Comparison of ENCODE assay signal across 1 cellular context in genomic region chr7:140638311-140638791, GRCh38.
TF ChIP-seq lines count a peak whose summit lies in the region.

No MANE protein-coding gene starts in this region.

TF ChIP-seq in HepG2, 621 proteins besides CTCF, POLR2A, EP300 and RAD21:
- TF ChIP-seq FOXJ3 (CRISPR knock-in tag; IDR thresholded peaks at IDR 0.05; ENCODE audit: borderline replicate concordance) (no peak), MNT (IDR thresholded peaks at IDR 0.05) (no peak), ZNF570 (CRISPR knock-in tag; IDR thresholded peaks at IDR 0.05; ENCODE audit: borderline replicate concordance) (no peak), NR2F2 (IDR thresholded peaks at IDR 0.05; ENCODE audit: borderline replicate concordance, low read depth) (no peak), BRD4 (CRISPR knock-in tag; IDR thresholded peaks at IDR 0.05) (no peak), USF2 (IDR thresholded peaks at IDR 0.05; ENCODE audit: low read depth, low read length) (no peak), USF2 (CRISPR knock-in tag; IDR thresholded peaks at IDR 0.05; ENCODE audit: borderline replicate concordance) (no peak), ZC3H13 (CRISPR knock-in tag; IDR thresholded peaks at IDR 0.05) (no peak), ZBTB46 (CRISPR knock-in tag; IDR thresholded peaks at IDR 0.05; ENCODE audit: borderline replicate concordance) (no peak), TBL1XR1 (IDR thresholded peaks at IDR 0.05; ENCODE audit: borderline replicate concordance, low read length, partially characterized antibody) (no peak), ARNT (IDR thresholded peaks at IDR 0.05) (no peak), ZNF230 (CRISPR knock-in tag; IDR thresholded peaks at IDR 0.05) (no peak), HDAC2 (CRISPR knock-in tag; IDR thresholded peaks at IDR 0.05) (no peak), NKX3-1 (CRISPR knock-in tag; IDR thresholded peaks at IDR 0.05) (no peak)
- TF ChIP-seq, protein P1, sequence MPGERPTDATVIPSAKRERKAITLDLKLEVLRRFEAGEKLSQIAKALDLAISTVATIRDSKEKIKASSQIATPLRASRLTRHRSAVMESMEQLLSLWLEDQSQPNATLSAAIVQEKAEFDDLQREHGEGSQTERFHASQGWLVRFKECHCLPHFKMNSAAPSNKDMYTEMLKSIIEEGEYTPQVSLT (CRISPR knock-in tag; IDR thresholded peaks at IDR 0.05; ENCODE audit: borderline replicate concordance, low read depth): no peak
- TF ChIP-seq, protein P2, sequence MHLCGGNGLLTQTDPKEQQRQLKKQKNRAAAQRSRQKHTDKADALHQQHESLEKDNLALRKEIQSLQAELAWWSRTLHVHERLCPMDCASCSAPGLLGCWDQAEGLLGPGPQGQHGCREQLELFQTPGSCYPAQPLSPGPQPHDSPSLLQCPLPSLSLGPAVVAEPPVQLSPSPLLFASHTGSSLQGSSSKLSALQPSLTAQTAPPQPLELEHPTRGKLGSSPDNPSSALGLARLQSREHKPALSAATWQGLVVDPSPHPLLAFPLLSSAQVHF (CRISPR knock-in tag; IDR thresholded peaks at IDR 0.05): no peak
- TF ChIP-seq, protein P3, sequence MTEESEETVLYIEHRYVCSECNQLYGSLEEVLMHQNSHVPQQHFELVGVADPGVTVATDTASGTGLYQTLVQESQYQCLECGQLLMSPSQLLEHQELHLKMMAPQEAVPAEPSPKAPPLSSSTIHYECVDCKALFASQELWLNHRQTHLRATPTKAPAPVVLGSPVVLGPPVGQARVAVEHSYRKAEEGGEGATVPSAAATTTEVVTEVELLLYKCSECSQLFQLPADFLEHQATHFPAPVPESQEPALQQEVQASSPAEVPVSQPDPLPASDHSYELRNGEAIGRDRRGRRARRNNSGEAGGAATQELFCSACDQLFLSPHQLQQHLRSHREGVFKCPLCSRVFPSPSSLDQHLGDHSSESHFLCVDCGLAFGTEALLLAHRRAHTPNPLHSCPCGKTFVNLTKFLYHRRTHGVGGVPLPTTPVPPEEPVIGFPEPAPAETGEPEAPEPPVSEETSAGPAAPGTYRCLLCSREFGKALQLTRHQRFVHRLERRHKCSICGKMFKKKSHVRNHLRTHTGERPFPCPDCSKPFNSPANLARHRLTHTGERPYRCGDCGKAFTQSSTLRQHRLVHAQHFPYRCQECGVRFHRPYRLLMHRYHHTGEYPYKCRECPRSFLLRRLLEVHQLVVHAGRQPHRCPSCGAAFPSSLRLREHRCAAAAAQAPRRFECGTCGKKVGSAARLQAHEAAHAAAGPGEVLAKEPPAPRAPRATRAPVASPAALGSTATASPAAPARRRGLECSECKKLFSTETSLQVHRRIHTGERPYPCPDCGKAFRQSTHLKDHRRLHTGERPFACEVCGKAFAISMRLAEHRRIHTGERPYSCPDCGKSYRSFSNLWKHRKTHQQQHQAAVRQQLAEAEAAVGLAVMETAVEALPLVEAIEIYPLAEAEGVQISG (CRISPR knock-in tag; IDR thresholded peaks at IDR 0.05): no peak
- TF ChIP-seq, protein P4, sequence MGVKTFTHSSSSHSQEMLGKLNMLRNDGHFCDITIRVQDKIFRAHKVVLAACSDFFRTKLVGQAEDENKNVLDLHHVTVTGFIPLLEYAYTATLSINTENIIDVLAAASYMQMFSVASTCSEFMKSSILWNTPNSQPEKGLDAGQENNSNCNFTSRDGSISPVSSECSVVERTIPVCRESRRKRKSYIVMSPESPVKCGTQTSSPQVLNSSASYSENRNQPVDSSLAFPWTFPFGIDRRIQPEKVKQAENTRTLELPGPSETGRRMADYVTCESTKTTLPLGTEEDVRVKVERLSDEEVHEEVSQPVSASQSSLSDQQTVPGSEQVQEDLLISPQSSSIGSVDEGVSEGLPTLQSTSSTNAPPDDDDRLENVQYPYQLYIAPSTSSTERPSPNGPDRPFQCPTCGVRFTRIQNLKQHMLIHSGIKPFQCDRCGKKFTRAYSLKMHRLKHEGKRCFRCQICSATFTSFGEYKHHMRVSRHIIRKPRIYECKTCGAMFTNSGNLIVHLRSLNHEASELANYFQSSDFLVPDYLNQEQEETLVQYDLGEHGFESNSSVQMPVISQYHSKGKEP (CRISPR knock-in tag; IDR thresholded peaks at IDR 0.05): no peak
